In the genomic region with DNA sequence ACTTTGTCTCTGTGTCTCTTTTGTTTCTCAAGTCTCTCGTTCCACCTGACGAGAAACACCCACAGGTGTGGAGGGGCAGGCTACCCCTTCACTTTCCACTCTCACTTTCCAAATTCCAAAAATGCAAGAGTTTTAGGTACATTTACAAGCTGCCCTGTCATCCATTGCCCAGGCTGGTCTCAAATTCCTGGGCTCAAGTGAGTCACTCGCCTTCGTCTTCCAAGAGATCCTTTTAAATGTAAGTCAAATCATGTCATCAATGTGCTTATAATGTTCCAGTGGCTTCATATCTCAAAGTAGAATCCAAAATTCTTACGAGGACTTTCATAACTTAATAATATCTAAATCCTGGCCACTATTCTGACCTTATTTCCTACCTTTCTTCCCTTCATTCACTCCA, we compare ENCODE assay signal across 1 cellular context.
TF ChIP-seq lines count a peak whose summit lies in the region.

No MANE protein-coding gene starts in this region.

TF ChIP-seq in GM23338, 12 proteins besides CTCF, POLR2A, EP300 and RAD21 (continued from another document):
- TF ChIP-seq, protein P1, sequence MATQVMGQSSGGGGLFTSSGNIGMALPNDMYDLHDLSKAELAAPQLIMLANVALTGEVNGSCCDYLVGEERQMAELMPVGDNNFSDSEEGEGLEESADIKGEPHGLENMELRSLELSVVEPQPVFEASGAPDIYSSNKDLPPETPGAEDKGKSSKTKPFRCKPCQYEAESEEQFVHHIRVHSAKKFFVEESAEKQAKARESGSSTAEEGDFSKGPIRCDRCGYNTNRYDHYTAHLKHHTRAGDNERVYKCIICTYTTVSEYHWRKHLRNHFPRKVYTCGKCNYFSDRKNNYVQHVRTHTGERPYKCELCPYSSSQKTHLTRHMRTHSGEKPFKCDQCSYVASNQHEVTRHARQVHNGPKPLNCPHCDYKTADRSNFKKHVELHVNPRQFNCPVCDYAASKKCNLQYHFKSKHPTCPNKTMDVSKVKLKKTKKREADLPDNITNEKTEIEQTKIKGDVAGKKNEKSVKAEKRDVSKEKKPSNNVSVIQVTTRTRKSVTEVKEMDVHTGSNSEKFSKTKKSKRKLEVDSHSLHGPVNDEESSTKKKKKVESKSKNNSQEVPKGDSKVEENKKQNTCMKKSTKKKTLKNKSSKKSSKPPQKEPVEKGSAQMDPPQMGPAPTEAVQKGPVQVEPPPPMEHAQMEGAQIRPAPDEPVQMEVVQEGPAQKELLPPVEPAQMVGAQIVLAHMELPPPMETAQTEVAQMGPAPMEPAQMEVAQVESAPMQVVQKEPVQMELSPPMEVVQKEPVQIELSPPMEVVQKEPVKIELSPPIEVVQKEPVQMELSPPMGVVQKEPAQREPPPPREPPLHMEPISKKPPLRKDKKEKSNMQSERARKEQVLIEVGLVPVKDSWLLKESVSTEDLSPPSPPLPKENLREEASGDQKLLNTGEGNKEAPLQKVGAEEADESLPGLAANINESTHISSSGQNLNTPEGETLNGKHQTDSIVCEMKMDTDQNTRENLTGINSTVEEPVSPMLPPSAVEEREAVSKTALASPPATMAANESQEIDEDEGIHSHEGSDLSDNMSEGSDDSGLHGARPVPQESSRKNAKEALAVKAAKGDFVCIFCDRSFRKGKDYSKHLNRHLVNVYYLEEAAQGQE (IDR thresholded peaks at IDR 0.05; ENCODE audit: unreplicated experiment) = no peak
- TF ChIP-seq ZNF114 (CRISPR knock-in tag; IDR thresholded peaks at IDR 0.05) (no peak), JUNB (IDR thresholded peaks at IDR 0.05; ENCODE audit: unreplicated experiment) (no peak), EZH2phosphoT487 (IDR thresholded peaks at IDR 0.05; ENCODE audit: unreplicated experiment) (no peak), NANOG (IDR thresholded peaks at IDR 0.05; ENCODE audit: borderline replicate concordance) (no peak), ZNF331 (CRISPR knock-in tag; IDR thresholded peaks at IDR 0.05; ENCODE audit: low read depth) (no peak), CREB1 (CRISPR knock-in tag; IDR thresholded peaks at IDR 0.05; ENCODE audit: low read depth) (no peak), POLR2AphosphoS5 (IDR thresholded peaks at IDR 0.05; ENCODE audit: low read depth) (no peak), EZH2 (IDR thresholded peaks at IDR 0.05; ENCODE audit: low read depth, unreplicated experiment) (no peak)
- TF ChIP-seq, protein P2, sequence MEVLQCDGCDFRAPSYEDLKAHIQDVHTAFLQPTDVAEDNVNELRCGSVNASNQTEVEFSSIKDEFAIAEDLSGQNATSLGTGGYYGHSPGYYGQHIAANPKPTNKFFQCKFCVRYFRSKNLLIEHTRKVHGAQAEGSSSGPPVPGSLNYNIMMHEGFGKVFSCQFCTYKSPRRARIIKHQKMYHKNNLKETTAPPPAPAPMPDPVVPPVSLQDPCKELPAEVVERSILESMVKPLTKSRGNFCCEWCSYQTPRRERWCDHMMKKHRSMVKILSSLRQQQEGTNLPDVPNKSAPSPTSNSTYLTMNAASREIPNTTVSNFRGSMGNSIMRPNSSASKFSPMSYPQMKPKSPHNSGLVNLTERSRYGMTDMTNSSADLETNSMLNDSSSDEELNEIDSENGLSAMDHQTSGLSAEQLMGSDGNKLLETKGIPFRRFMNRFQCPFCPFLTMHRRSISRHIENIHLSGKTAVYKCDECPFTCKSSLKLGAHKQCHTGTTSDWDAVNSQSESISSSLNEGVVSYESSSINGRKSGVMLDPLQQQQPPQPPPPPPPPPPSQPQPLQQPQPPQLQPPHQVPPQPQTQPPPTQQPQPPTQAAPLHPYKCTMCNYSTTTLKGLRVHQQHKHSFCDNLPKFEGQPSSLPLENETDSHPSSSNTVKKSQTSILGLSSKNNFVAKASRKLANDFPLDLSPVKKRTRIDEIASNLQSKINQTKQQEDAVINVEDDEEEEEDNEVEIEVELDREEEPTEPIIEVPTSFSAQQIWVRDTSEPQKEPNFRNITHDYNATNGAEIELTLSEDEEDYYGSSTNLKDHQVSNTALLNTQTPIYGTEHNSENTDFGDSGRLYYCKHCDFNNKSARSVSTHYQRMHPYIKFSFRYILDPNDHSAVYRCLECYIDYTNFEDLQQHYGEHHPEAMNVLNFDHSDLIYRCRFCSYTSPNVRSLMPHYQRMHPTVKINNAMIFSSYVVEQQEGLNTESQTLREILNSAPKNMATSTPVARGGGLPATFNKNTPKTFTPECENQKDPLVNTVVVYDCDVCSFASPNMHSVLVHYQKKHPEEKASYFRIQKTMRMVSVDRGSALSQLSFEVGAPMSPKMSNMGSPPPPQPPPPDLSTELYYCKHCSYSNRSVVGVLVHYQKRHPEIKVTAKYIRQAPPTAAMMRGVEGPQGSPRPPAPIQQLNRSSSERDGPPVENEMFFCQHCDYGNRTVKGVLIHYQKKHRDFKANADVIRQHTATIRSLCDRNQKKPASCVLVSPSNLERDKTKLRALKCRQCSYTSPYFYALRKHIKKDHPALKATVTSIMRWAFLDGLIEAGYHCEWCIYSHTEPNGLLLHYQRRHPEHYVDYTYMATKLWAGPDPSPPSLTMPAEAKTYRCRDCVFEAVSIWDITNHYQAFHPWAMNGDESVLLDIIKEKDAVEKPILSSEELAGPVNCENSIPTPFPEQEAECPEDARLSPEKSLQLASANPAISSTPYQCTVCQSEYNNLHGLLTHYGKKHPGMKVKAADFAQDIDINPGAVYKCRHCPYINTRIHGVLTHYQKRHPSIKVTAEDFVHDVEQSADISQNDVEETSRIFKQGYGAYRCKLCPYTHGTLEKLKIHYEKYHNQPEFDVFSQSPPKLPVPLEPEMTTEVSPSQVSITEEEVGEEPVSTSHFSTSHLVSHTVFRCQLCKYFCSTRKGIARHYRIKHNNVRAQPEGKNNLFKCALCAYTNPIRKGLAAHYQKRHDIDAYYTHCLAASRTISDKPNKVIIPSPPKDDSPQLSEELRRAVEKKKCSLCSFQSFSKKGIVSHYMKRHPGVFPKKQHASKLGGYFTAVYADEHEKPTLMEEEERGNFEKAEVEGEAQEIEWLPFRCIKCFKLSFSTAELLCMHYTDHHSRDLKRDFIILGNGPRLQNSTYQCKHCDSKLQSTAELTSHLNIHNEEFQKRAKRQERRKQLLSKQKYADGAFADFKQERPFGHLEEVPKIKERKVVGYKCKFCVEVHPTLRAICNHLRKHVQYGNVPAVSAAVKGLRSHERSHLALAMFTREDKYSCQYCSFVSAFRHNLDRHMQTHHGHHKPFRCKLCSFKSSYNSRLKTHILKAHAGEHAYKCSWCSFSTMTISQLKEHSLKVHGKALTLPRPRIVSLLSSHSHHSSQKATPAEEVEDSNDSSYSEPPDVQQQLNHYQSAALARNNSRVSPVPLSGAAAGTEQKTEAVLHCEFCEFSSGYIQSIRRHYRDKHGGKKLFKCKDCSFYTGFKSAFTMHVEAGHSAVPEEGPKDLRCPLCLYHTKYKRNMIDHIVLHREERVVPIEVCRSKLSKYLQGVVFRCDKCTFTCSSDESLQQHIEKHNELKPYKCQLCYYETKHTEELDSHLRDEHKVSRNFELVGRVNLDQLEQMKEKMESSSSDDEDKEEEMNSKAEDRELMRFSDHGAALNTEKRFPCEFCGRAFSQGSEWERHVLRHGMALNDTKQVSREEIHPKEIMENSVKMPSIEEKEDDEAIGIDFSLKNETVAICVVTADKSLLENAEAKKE (CRISPR knock-in tag; IDR thresholded peaks at IDR 0.05) = no peak
